In the genomic region with DNA sequence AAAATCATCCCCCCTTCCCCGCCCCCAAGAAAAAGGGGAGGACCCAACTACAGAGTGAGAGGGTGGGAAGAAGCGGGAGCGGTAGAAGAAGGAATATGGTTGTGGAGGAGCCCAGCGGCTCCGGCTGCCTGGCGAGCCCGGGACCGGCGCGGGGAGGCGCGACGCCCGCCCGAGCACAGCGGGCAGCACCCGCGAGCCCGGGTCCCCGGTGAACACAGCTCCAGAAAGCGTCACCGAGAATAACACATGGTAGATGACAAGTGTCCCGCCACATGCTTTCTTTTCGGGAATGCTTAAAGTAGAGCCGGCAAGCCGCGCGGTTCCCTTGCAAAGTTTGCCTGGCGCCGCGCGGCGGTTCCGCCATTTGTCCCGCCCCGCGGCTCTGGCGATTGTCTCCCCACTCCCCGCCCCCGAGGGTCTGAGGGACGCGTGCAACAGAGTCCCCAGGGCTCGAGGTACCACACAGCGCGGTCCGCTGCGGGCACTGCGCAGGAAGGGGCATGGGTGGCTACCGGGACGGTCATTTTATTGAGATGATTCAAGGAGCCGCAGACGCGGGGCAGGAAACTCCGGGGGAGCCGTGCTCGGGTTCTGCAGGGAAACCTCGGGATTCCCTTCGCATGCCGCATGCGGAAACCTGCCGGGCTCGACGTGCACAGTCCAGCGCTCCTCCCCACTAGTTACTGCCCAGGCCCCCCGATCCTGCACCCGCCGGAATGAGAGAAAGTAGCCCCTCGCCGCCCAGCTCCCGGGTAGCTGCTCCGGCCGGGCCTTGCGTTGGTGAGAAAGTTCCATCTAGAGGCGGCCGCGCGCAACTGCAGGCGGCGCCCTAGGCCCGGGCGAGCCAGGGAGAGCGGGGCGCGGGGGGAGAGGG, we compare ENCODE assay signal across 8 cellular contexts. TPM values are rescaled to one million over a fixed set of nuclear protein-coding genes. Genes with fewer than 3 reads are reported as not detected.
DNase-seq lines count a peak whose midpoint lies in the region; ATAC-seq and TF ChIP-seq lines count a peak whose summit lies in the region.

No MANE protein-coding gene starts in this region.

- peak; percentile 80 for ATAC-seq in activated T-helper 17 cell treated with anti-CD3 and anti-CD28 coated beads, Interleukin-2, amount 50 U/mL, for 72 hours (replicated peaks)
- ATAC-seq in natural killer cell treated with Interleukin-12 subunit alpha and Interleukin-12 subunit beta and Interleukin-15 and Interleukin-18, amount 100 ng/mL, for 72 hours: peak; percentile 78 to 88

- TF ChIP-seq CTCF in Calu3 (IDR thresholded peaks at IDR 0.05; ENCODE audit: unreplicated experiment) (peak; percentile 87), GM20000 (IDR thresholded peaks at IDR 0.05; ENCODE audit: extremely low read depth, missing control alignments) (peak; percentile 98), fibroblast of the aortic adventitia (IDR thresholded peaks at IDR 0.05; ENCODE audit: insufficient read depth, low read length) (peak; percentile 88)

- H3K9me3 Mint-ChIP-seq in Calu3 (ENCODE audit: low read depth, unreplicated experiment): no peaks in the 10 kb centered on the region
- no peaks in the 10 kb centered on the region for H3K9me3 Mint-ChIP-seq in activated T-helper 17 cell treated with anti-CD3 and anti-CD28 coated beads, Interleukin-2, amount 50 U/mL, for 72 hours
- H3K9me3 Mint-ChIP-seq in natural killer cell treated with Interleukin-12 subunit alpha and Interleukin-12 subunit beta and Interleukin-15 and Interleukin-18, amount 100 ng/mL, for 72 hours: no peaks in the 10 kb centered on the region

- H3K27me3 Mint-ChIP-seq in Calu3 (ENCODE audit: unreplicated experiment): peaks cover 87% of the 10 kb centered on the region
- peaks cover 54% of the 10 kb centered on the region for H3K27me3 Mint-ChIP-seq in activated T-helper 17 cell treated with anti-CD3 and anti-CD28 coated beads, Interleukin-2, amount 50 U/mL, for 72 hours
- peaks cover 43 to 70% of the 10 kb centered on the region in 2 donors for H3K27me3 Mint-ChIP-seq in natural killer cell treated with Interleukin-12 subunit alpha and Interleukin-12 subunit beta and Interleukin-15 and Interleukin-18, amount 100 ng/mL, for 72 hours

- H3K27me3 ChIP-seq in NT2/D1 (ENCODE audit: insufficient read depth, insufficient read length) (peaks cover 45% of the 10 kb centered on the region), stomach smooth muscle (ENCODE audit: control insufficient read depth in 1 of 2, insufficient read depth in 2 of 2, low read length in 2 of 2) (peaks cover 45 to 54% of the 10 kb centered on the region in 2 donors)

- no peak overlapping the region for H3K27ac Mint-ChIP-seq in Calu3 (ENCODE audit: unreplicated experiment)
- no peak overlapping the region for H3K27ac Mint-ChIP-seq in activated T-helper 17 cell treated with anti-CD3 and anti-CD28 coated beads, Interleukin-2, amount 50 U/mL, for 72 hours
- no peak overlapping the region for H3K27ac Mint-ChIP-seq in natural killer cell treated with Interleukin-12 subunit alpha and Interleukin-12 subunit beta and Interleukin-15 and Interleukin-18, amount 100 ng/mL, for 72 hours

- H3K36me3 Mint-ChIP-seq in Calu3 (ENCODE audit: insufficient read depth, unreplicated experiment): peaks cover 23% of the 10 kb centered on the region
- H3K36me3 Mint-ChIP-seq in activated T-helper 17 cell treated with anti-CD3 and anti-CD28 coated beads, Interleukin-2, amount 50 U/mL, for 72 hours (ENCODE audit: low read depth): no peaks in the 10 kb centered on the region
- H3K36me3 Mint-ChIP-seq in natural killer cell treated with Interleukin-12 subunit alpha and Interleukin-12 subunit beta and Interleukin-15 and Interleukin-18, amount 100 ng/mL, for 72 hours: no peaks in the 10 kb centered on the region

- intact Hi-C loops in Calu3 (cut with micrococcal nuclease; ENCODE audit: unreplicated experiment): loop anchor here (1.0 to 5.0 kb wide), 4 partner anchors 146 to 450 kb away; no protein-coding TSS in a partner anchor

- CTCF ChIA-PET in Calu3 (lab: Charles Lee): interaction anchor here (0.6 to 2.4 kb wide), 4 partner anchors 56 to 954 kb away, joined by 3 to 11 read pairs (median 7); no protein-coding TSS in a partner anchor

- peak overlapping the region; percentile 84 for H3K4me3 Mint-ChIP-seq in Calu3 (ENCODE audit: low read depth, unreplicated experiment)
- H3K4me3 Mint-ChIP-seq in activated T-helper 17 cell treated with anti-CD3 and anti-CD28 coated beads, Interleukin-2, amount 50 U/mL, for 72 hours: peak overlapping the region; percentile 78
- peak overlapping the region; percentile 78 for H3K4me3 Mint-ChIP-seq in natural killer cell treated with Interleukin-12 subunit alpha and Interleukin-12 subunit beta and Interleukin-15 and Interleukin-18, amount 100 ng/mL, for 72 hours

- H3K4me3 ChIP-seq in NT2/D1 (ENCODE audit: insufficient read length, low read depth) (peak overlapping the region; percentile 75), fibroblast of the aortic adventitia (ENCODE audit: low read depth, low read length) (peak overlapping the region; percentile 72), stomach smooth muscle (ENCODE audit: low read length in 2 of 2) (peak overlapping the region; percentile 76 to 80)

- H3K4me1 Mint-ChIP-seq in Calu3 (ENCODE audit: low read depth, unreplicated experiment): peaks cover 7% of the 10 kb centered on the region
- H3K4me1 Mint-ChIP-seq in activated T-helper 17 cell treated with anti-CD3 and anti-CD28 coated beads, Interleukin-2, amount 50 U/mL, for 72 hours: peaks cover 13% of the 10 kb centered on the region
- peaks cover 6 to 7% of the 10 kb centered on the region in 2 donors for H3K4me1 Mint-ChIP-seq in natural killer cell treated with Interleukin-12 subunit alpha and Interleukin-12 subunit beta and Interleukin-15 and Interleukin-18, amount 100 ng/mL, for 72 hours (ENCODE audit: low read depth in 2 of 2)

- no peak overlapping the region for H3K27ac ChIP-seq in stomach smooth muscle (ENCODE audit: low read length)

- DNase-seq in Calu3: peak; percentile 76
- DNase-seq in GM20000 (ENCODE audit: low spot score): peak; percentile 84
- peak; percentile 66 for DNase-seq in HK-2 (ENCODE audit: unreplicated experiment)
- peak; percentile 59 for DNase-seq in NT2/D1 (ENCODE audit: low read depth, low spot score)
- peak; percentile 45 for DNase-seq in fibroblast of the aortic adventitia (ENCODE audit: low read depth)
- no peak for DNase-seq in natural killer cell treated with Interleukin-12 subunit alpha and Interleukin-12 subunit beta and Interleukin-15 and Interleukin-18, amount 100 ng/mL, for 72 hours (ENCODE audit: low spot score)

- no peaks in the 10 kb centered on the region for H3K4me1 ChIP-seq in NT2/D1 (ENCODE audit: insufficient read depth, insufficient read length)
- peaks cover 18% of the 10 kb centered on the region for H3K4me1 ChIP-seq in stomach smooth muscle (ENCODE audit: control insufficient read depth, insufficient read depth, low read length)

- H3K9me3 ChIP-seq in NT2/D1 (ENCODE audit: insufficient read depth, low read length) (no peaks in the 10 kb centered on the region), stomach smooth muscle (ENCODE audit: control insufficient read depth in 2 of 2, low read length in 2 of 2) (no peaks in the 10 kb centered on the region)

- no TSS peak for BruUV-seq in Calu3 (replicated peaks; lab: Mats Ljungman, UMichigan)

- peak overlapping the region; percentile 91 for H3K9ac ChIP-seq in NT2/D1 (ENCODE audit: insufficient read length, low read depth)
- peak overlapping the region; percentile 13 to 44 for H3K9ac ChIP-seq in stomach smooth muscle (ENCODE audit: low read length in 2 of 2)

- no peaks in the 10 kb centered on the region for H3K36me3 ChIP-seq in NT2/D1 (ENCODE audit: insufficient read depth, insufficient read length, low read length)
- H3K36me3 ChIP-seq in stomach smooth muscle (ENCODE audit: control insufficient read depth in 2 of 2, insufficient read depth in 2 of 2, low read length in 2 of 2): no peaks in the 10 kb centered on the region

RNA-seq across cellular contexts. Expression of gene GRM8, which starts 0.8 kb away (rescaled TPM):
- total RNA-seq in Calu3 (2022): 0.24 and 0.40 TPM in 2 replicates
- not detected for total RNA-seq in activated T-helper 17 cell treated with anti-CD3 and anti-CD28 coated beads, Interleukin-2, amount 50 U/mL, for 72 hours
- total RNA-seq in fibroblast of the aortic adventitia (ENCODE audit: low replicate concordance): 0.36 TPM in 1 of 2 replicates, not detected in the other
- not detected for total RNA-seq in natural killer cell treated with Interleukin-12 subunit alpha and Interleukin-12 subunit beta and Interleukin-15 and Interleukin-18, amount 100 ng/mL, for 72 hours
